In genomic region chr11:1825039-1825740, GRCh38 we compare ENCODE assay signal across 8 cellular contexts. TPM values are rescaled to one million over a fixed set of nuclear protein-coding genes. Genes with fewer than 3 reads are reported as not detected.
DNase-seq lines count a peak whose midpoint lies in the region; ATAC-seq and TF ChIP-seq lines count a peak whose summit lies in the region.

No MANE protein-coding gene starts in this region.

- H3K4me1 ChIP-seq in Peyer's patch (peaks cover 0 to 19% (median under 1%) of the 10 kb centered on the region in 4 donors), smooth muscle cell (ENCODE audit: low read depth) (no peaks in the 10 kb centered on the region), uterus (no peaks in the 10 kb centered on the region)

- TF ChIP-seq POLR2A in Peyer's patch (IDR thresholded peaks at IDR 0.05), result no peak
- TF ChIP-seq POLR2A in uterus (IDR thresholded peaks at IDR 0.05), result no peak

- no peaks in the 10 kb centered on the region for H3K79me2 ChIP-seq in smooth muscle cell (ENCODE audit: low read depth)

- no peak overlapping the region for H3K4me2 ChIP-seq in smooth muscle cell

- ATAC-seq in left ventricle myocardium superior (peak; percentile 57), GM18517 (IDR thresholded peaks at IDR 0.05; ENCODE audit: unreplicated experiment) (no peak), HG03354 (IDR thresholded peaks at IDR 0.05; ENCODE audit: poor library complexity, severe bottlenecking, unreplicated experiment) (no peak)

- H3K27ac ChIP-seq in Peyer's patch, result no peak overlapping the region
- no peak overlapping the region for H3K27ac ChIP-seq in smooth muscle cell (ENCODE audit: low read depth)
- H3K27ac ChIP-seq in uterus, result no peak overlapping the region

- WGBS in smooth muscle cell (ENCODE audit: low lambda C conversion rate), result 56% methylated on average over 20 of the region's 26 CpGs

- intact Hi-C loops in left ventricle myocardium superior (cut with micrococcal nuclease), result no loop called here
- intact Hi-C loops in uterus (cut with DNase I; ENCODE audit: low total_unique reads), result no loop called here

- H2AFZ ChIP-seq in smooth muscle cell (ENCODE audit: low read depth), result no peak overlapping the region

- no peak overlapping the region for H3K9ac ChIP-seq in smooth muscle cell (ENCODE audit: low read depth)

- peaks cover 6% of the 10 kb centered on the region for H3F3A ChIP-seq in smooth muscle cell (ENCODE audit: low read depth)

- TF ChIP-seq CTCF in Peyer's patch (IDR thresholded peaks at IDR 0.05) (peak in 5 of 6 experiments; percentile 7 to 68 (median 60)), smooth muscle cell (IDR thresholded peaks at IDR 0.05; ENCODE audit: borderline replicate concordance, insufficient read depth, poor library complexity, severe bottlenecking) (peak; percentile 60), uterus (IDR thresholded peaks at IDR 0.05) (no peak)

- H4K20me1 ChIP-seq in smooth muscle cell (ENCODE audit: low read depth), result no peaks in the 10 kb centered on the region

- H3K9me3 ChIP-seq in Peyer's patch, result no peaks in the 10 kb centered on the region
- H3K9me3 ChIP-seq in smooth muscle cell (replicated peaks; ENCODE audit: low read depth), result no peaks in the 10 kb centered on the region
- H3K9me3 ChIP-seq in uterus, result no peaks in the 10 kb centered on the region

- H3K27me3 ChIP-seq in Peyer's patch (no peaks in the 10 kb centered on the region), smooth muscle cell (ENCODE audit: low read depth) (no peaks in the 10 kb centered on the region), uterus (no peaks in the 10 kb centered on the region)

- H3K4me3 ChIP-seq in Peyer's patch (no peak overlapping the region), smooth muscle cell (no peak overlapping the region), uterus (no peak overlapping the region)

- H3K36me3 ChIP-seq in Peyer's patch (no peaks in the 10 kb centered on the region), smooth muscle cell (ENCODE audit: low read depth) (no peaks in the 10 kb centered on the region), uterus (no peaks in the 10 kb centered on the region)

- DNase-seq in SKM-1 treated with dmso at 0.1 percent for 144 hours (lab: John Stamatoyannopoulos, UW; ENCODE audit: unreplicated experiment), result peak; percentile 69
- no peak for DNase-seq in SKM-1 (lab: John Stamatoyannopoulos, UW; ENCODE audit: unreplicated experiment)
- peak in 2 of 3 donors; percentile 72 to 80 for DNase-seq in Peyer's patch
- peak; percentile 68 for DNase-seq in left ventricle myocardium superior
- no peak for DNase-seq in smooth muscle cell (lab: John Stamatoyannopoulos, UW; ENCODE audit: unreplicated experiment)
- DNase-seq in uterus, result no peak

RNA-seq across cellular contexts. Expression of gene SYT8, which starts 9.6 kb away (rescaled TPM):
- total RNA-seq in Peyer's patch (10 to 100 TPM in 3 of 4 donors, not detected in 1; 21.3 to 57.6 (median 44.6) TPM), left ventricle myocardium superior (not detected), smooth muscle cell (0.13 TPM in 1 of 2 replicates, not detected in the other), uterus (1 to 10 TPM in 1 of 4 donors, not detected in 3; 2.0 TPM)
- 1.4 and 2.0 TPM in 2 replicates for polyA plus RNA-seq in smooth muscle cell

RNA-seq across cellular contexts. Expression of gene TNNI2, which starts 13.6 kb away (rescaled TPM):
- total RNA-seq in Peyer's patch (10 to 100 TPM in 1 of 4 donors, 1 to 10 TPM in 2, not detected in 1; 4.7 to 23.9 (median 9.3) TPM), left ventricle myocardium superior (not detected), smooth muscle cell (0.94 TPM in 1 of 2 replicates, not detected in the other), uterus (1 to 10 TPM in 1 of 4 donors, under 1 TPM in 1, not detected in 2; 0.95 to 1.5 TPM)
- 0.74 and 1.2 TPM in 2 replicates for polyA plus RNA-seq in smooth muscle cell

RNA-seq across cellular contexts. Expression of gene LSP1, which starts 27.7 kb away (rescaled TPM):
- total RNA-seq in Peyer's patch (100 to 1,000 TPM in 1 of 4 donors, 10 to 100 TPM in 3; 10.6 to 175 (median 15.4) TPM), left ventricle myocardium superior (22.9 TPM), smooth muscle cell (1.7 and 2.1 TPM in 2 replicates), uterus (100 to 1,000 TPM in 1 of 4 donors, 10 to 100 TPM in 3; 11.2 to 112 (median 25.1) TPM)
- polyA plus RNA-seq in smooth muscle cell, result 8.7 and 13.7 TPM in 2 replicates

Comparison
In these comparisons a context has a peak if more than half of its experiments do, and no peak if none do; other contexts are left out.
1. DNase-seq: peak in SKM-1 treated with dmso at 0.1 percent for 144 hours (single experiment), Peyer's patch (2 of 3) and left ventricle myocardium superior (single experiment); none in SKM-1 (single experiment), smooth muscle cell (single experiment) and uterus (0 of 2).
2. CTCF ChIP-seq: peak in Peyer's patch (5 of 6) and smooth muscle cell (single experiment); none in uterus (0 of 4).